ENCODE assay signal across 8 cellular contexts in the genomic region with DNA sequence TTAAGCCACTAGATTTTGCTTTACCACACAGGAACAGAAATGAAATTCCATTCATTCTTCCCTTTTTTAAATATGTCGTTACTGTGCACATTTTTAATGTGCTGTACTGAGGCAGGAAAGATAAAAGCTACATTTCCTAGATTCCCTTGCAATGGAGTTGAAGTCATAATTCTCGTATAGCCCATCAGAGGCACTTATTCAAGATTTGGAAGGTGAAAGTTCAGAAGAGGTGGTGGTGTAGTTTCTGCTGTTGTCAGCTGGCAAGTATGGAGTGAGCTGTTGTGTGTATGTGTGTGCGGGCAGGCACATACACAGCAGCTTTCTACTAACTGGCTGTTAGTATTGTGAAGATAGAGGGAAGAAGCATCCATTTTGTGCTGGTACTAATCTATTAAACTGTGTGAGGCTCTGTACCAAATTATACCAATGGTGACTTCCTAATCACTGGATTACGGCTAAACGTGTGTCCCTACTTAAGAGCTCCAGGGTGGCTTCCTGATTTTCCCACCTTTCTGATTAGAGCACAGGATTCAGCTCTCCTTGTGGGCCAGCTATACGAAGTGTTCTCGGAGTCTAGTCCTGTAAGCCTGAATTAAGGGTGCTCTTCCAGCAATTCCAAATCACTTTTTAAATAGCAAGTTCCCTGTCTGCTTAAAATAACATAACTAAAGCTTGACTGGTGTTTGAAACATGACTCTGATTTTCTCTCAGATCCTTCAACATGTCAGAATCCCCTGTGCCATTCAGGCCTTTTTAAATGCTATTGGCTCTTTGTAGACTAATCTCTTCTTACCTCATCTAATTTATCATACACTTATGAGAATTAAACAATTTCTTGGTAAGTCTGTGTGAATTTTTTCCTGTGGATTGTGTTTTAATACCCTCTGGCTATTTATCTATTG. TPM values are rescaled to one million over a fixed set of nuclear protein-coding genes. Genes with fewer than 3 reads are reported as not detected.
A peak's percentile ranks its signal among the peaks of the same experiment; 100 is the strongest.
DNase-seq lines count a peak whose midpoint lies in the region; ATAC-seq, FAIRE-seq and TF ChIP-seq lines count a peak whose summit lies in the region.

No MANE protein-coding gene starts in this region.

- H2AFZ ChIP-seq in keratinocyte (ENCODE audit: control insufficient read depth, low read length), result peak overlapping the region; percentile 43

- H3K4me1 ChIP-seq in cardiac muscle cell (ENCODE audit: low read depth) (peaks cover 27% of the 10 kb centered on the region), keratinocyte (ENCODE audit: control insufficient read depth, extremely low read depth, insufficient read depth, low read length) (peaks cover 41% of the 10 kb centered on the region), upper lobe of right lung (peaks cover 14% of the 10 kb centered on the region)

- TF ChIP-seq CTCF in cardiac muscle cell (IDR thresholded peaks at IDR 0.05; ENCODE audit: low read depth, low read length) (no peak), keratinocyte (optimal IDR thresholded peaks at IDR 0.05 in 1 of 3, IDR thresholded peaks at IDR 0.05 in 1 of 3, conservative IDR thresholded peaks at IDR 0.05 in 1 of 3; ENCODE audit: extremely low read depth in 1 of 3, insufficient read depth in 2 of 3, low read length in 3 of 3) (no peak), upper lobe of right lung (IDR thresholded peaks at IDR 0.05) (no peak)

- H3K9me3 ChIP-seq in cardiac muscle cell (ENCODE audit: low read depth) (no peaks in the 10 kb centered on the region), keratinocyte (ENCODE audit: control insufficient read depth, low read depth, low read length) (no peaks in the 10 kb centered on the region), upper lobe of right lung (no peaks in the 10 kb centered on the region)

- dilution Hi-C loops in keratinocyte (cut with MboI; ENCODE audit: extremely low pct_ligation_motif_present, low sequenced_read_pairs), result no loop called here

- no peaks in the 10 kb centered on the region for H3K36me3 ChIP-seq in cardiac muscle cell
- no peaks in the 10 kb centered on the region for H3K36me3 ChIP-seq in keratinocyte (ENCODE audit: control insufficient read depth in 2 of 2, extremely low read depth in 1 of 2, insufficient read depth in 2 of 2, low read length in 2 of 2)
- no peaks in the 10 kb centered on the region for H3K36me3 ChIP-seq in upper lobe of right lung

- H3K9ac ChIP-seq in keratinocyte (ENCODE audit: control insufficient read depth, extremely low read depth, insufficient read depth, low read length), result peak overlapping the region; percentile 37

- peaks cover 37% of the 10 kb centered on the region for H3K36me3 Mint-ChIP-seq in activated naive CD8-positive, alpha-beta T cell treated with anti-CD3 and anti-CD28 coated beads for 36 hours

- peaks cover 85% of the 10 kb centered on the region for H3K79me2 ChIP-seq in keratinocyte (ENCODE audit: control insufficient read depth, insufficient read depth, low read length)

- no peak overlapping the region for H3K4me3 Mint-ChIP-seq in activated naive CD8-positive, alpha-beta T cell treated with anti-CD3 and anti-CD28 coated beads for 36 hours

- H3K27me3 ChIP-seq in cardiac muscle cell (no peaks in the 10 kb centered on the region), keratinocyte (ENCODE audit: control insufficient read depth, extremely low read depth, insufficient read depth, low read length) (no peaks in the 10 kb centered on the region), upper lobe of right lung (no peaks in the 10 kb centered on the region)

- H3K4me2 ChIP-seq in keratinocyte (ENCODE audit: control insufficient read depth, extremely low read depth, insufficient read depth, low read depth, low read length), result peak overlapping the region; percentile 70

- H4K20me1 ChIP-seq in keratinocyte (ENCODE audit: control insufficient read depth, extremely low read depth, insufficient read depth, low read length), result peaks cover 2% of the 10 kb centered on the region

- H3K9me3 Mint-ChIP-seq in activated naive CD8-positive, alpha-beta T cell treated with anti-CD3 and anti-CD28 coated beads for 36 hours, result peaks cover 4% of the 10 kb centered on the region

- intact Hi-C loops in Right ventricle myocardium inferior (cut with DNase I) (no loop called here), upper lobe of right lung (cut with DNase I) (no loop called here)

- no peak for FAIRE-seq in keratinocyte (lab: Jason Lieb, UNC)

- peaks cover 3% of the 10 kb centered on the region for H3K9me1 ChIP-seq in keratinocyte (ENCODE audit: control insufficient read depth, extremely low read depth, insufficient read depth, low read length)

- H3K27me3 Mint-ChIP-seq in activated naive CD8-positive, alpha-beta T cell treated with anti-CD3 and anti-CD28 coated beads for 36 hours, result no peaks in the 10 kb centered on the region

- H3K27ac ChIP-seq in cardiac muscle cell (peak overlapping the region; percentile 88), keratinocyte (ENCODE audit: control insufficient read depth, insufficient read depth, low read length) (peak overlapping the region; percentile 47), upper lobe of right lung (no peak overlapping the region)

- peaks cover 59% of the 10 kb centered on the region for H3K4me1 Mint-ChIP-seq in activated naive CD8-positive, alpha-beta T cell treated with anti-CD3 and anti-CD28 coated beads for 36 hours

- peak overlapping the region; percentile 8 for H3K27ac Mint-ChIP-seq in activated naive CD8-positive, alpha-beta T cell treated with anti-CD3 and anti-CD28 coated beads for 36 hours

- peak; percentile 21 to 80 for DNase-seq in cardiac muscle cell (ENCODE audit: low read depth in 1 of 2, low spot score in 1 of 2)
- no peak for DNase-seq in Right ventricle myocardium inferior (ENCODE audit: missing footprints)
- DNase-seq in activated naive CD8-positive, alpha-beta T cell treated with anti-CD3 and anti-CD28 coated beads for 36 hours, result no peak
- DNase-seq in keratinocyte (ENCODE audit: low read depth, low spot score), result no peak
- DNase-seq in upper lobe of right lung, result no peak

- ATAC-seq in Right ventricle myocardium inferior (no peak), upper lobe of right lung (peak; percentile 29), HG03280 (IDR thresholded peaks at IDR 0.05; ENCODE audit: unreplicated experiment) (no peak), GM21723 (IDR thresholded peaks at IDR 0.05; ENCODE audit: unreplicated experiment) (no peak), GM19467 (IDR thresholded peaks at IDR 0.05; ENCODE audit: unreplicated experiment) (no peak)

- H3K4me3 ChIP-seq in cardiac muscle cell (no peak overlapping the region), keratinocyte (ENCODE audit: control insufficient read depth in 2 of 3, extremely low read depth in 1 of 3, insufficient read depth in 2 of 3, low read depth in 1 of 3, low read length in 3 of 3) (peak overlapping the region in 2 of 3 experiments; percentile 11 to 14), upper lobe of right lung (no peak overlapping the region)

RNA-seq across cellular contexts. Expression of a gene that starts 43.8 kb away (rescaled TPM):
- total RNA-seq in cardiac muscle cell (27.3 and 37.8 TPM in 2 replicates), Right ventricle myocardium inferior (32.6 TPM), upper lobe of right lung (83.7 TPM)
- polyA plus RNA-seq in cardiac muscle cell (19.2 and 39.5 TPM in 2 replicates), keratinocyte (38.5 to 56.0 TPM (median 40.4 TPM) in 3 replicates)
- 100 to 1,000 TPM; 104 to 107 TPM for total RNA-seq in activated naive CD8-positive, alpha-beta T cell treated with anti-CD3 and anti-CD28 coated beads for 36 hours
- polyA plus RNA-seq in keratinocyte (2011; ENCODE audit: low read depth), result 51.3 TPM
- 29.3 and 56.9 TPM in 2 replicates for polyA plus RNA-seq in keratinocyte (2011; cell fraction: cytosol; rRNA removed)
- polyA plus RNA-seq in keratinocyte (2011; cell fraction: nucleus; rRNA removed), result 37.8 and 45.1 TPM in 2 replicates
- polyA plus RNA-seq in keratinocyte (2012; ENCODE audit: low replicate concordance), result 28.4 and 37.0 TPM in 2 replicates
- 62.2 to 131 TPM (median 69.0 TPM) in 3 replicates for polyA minus RNA-seq in keratinocyte
- polyA minus RNA-seq in keratinocyte (2011; cell fraction: cytosol; rRNA and poly(A)+ RNA removed), result 109 TPM
- 92.6 and 151 TPM in 2 replicates for polyA minus RNA-seq in keratinocyte (2011; cell fraction: nucleus; rRNA and poly(A)+ RNA removed)

Comparison
In these comparisons a context has a peak if more than half of its experiments do, and no peak if none do; other contexts are left out.
1. DNase-seq: peak in cardiac muscle cell (2 of 2); none in Right ventricle myocardium inferior (single experiment), activated naive CD8-positive, alpha-beta T cell treated with anti-CD3 and anti-CD28 coated beads for 36 hours (single experiment), keratinocyte (single experiment) and upper lobe of right lung (single experiment).
2. H3K4me3 ChIP-seq: peak in keratinocyte (2 of 3); none in cardiac muscle cell (single experiment) and upper lobe of right lung (single experiment).